Comparison of ENCODE assay signal across 1 cellular context in the genomic region with DNA sequence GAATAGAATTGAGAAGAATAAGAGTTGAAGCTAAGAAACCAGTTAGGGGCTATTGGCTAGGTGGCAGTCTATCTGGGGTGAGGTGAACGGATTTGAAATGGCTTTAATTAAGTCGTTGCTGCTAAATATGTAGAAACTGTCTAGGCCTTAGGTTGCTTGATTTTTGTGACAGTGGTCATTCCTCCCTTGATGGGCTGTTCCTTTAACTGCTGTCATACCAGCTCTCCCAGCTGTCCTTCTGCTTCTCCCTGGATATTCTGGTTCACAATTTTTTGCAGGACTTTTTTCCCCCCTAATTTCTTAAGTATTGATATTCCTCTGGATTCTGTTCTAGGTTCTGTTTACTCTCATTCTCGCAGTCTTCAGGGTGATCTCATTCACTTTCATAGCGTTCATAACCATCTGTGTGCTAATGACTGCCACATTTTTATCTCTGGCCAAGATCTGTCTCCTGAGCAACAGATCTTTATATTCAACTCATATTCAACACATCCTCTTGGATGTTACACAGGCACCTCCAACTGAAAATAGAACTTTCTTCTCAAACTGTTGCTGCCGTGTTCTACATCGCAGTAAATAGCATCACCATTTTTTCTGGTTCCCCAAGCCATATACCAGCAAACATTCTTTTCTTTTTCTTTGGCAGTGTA.
TF ChIP-seq lines count a peak whose summit lies in the region.

No MANE protein-coding gene starts in this region.

TF ChIP-seq in IMR-90, 13 proteins besides CTCF, POLR2A, EP300 and RAD21:
- TF ChIP-seq BHLHE40 (IDR thresholded peaks at IDR 0.05; ENCODE audit: low read depth, low read length), result no peak
- no peak for TF ChIP-seq FOS (IDR thresholded peaks at IDR 0.05; ENCODE audit: low read depth, low read length)
- no peak for TF ChIP-seq CHD1 (IDR thresholded peaks at IDR 0.05; ENCODE audit: low read depth, low read length)
- TF ChIP-seq MXI1 (IDR thresholded peaks at IDR 0.05; ENCODE audit: borderline replicate concordance, low read depth, low read length), result no peak
- TF ChIP-seq NFE2L2 (IDR thresholded peaks at IDR 0.05; ENCODE audit: low read depth, low read length), result no peak
- no peak for TF ChIP-seq RFX5 (IDR thresholded peaks at IDR 0.05; ENCODE audit: low read depth, low read length)
- TF ChIP-seq CEBPB (IDR thresholded peaks at IDR 0.05; ENCODE audit: low read depth, low read length), result no peak
- no peak for TF ChIP-seq MAFK (IDR thresholded peaks at IDR 0.05; ENCODE audit: low read depth, low read length)
- no peak for TF ChIP-seq MAZ (IDR thresholded peaks at IDR 0.05; ENCODE audit: borderline replicate concordance, low read depth, low read length)
- no peak for TF ChIP-seq ELK1 (IDR thresholded peaks at IDR 0.05; ENCODE audit: borderline replicate concordance, low read depth, low read length)
- no peak for TF ChIP-seq RCOR1 (IDR thresholded peaks at IDR 0.05; ENCODE audit: insufficient replicate concordance, low read length)
- no peak for TF ChIP-seq SMC3 (IDR thresholded peaks at IDR 0.05; ENCODE audit: low read depth, low read length)
- TF ChIP-seq, protein P1, sequence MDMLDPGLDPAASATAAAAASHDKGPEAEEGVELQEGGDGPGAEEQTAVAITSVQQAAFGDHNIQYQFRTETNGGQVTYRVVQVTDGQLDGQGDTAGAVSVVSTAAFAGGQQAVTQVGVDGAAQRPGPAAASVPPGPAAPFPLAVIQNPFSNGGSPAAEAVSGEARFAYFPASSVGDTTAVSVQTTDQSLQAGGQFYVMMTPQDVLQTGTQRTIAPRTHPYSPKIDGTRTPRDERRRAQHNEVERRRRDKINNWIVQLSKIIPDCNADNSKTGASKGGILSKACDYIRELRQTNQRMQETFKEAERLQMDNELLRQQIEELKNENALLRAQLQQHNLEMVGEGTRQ (IDR thresholded peaks at IDR 0.05; ENCODE audit: low read depth, low read length), result no peak
